In the genomic region with DNA sequence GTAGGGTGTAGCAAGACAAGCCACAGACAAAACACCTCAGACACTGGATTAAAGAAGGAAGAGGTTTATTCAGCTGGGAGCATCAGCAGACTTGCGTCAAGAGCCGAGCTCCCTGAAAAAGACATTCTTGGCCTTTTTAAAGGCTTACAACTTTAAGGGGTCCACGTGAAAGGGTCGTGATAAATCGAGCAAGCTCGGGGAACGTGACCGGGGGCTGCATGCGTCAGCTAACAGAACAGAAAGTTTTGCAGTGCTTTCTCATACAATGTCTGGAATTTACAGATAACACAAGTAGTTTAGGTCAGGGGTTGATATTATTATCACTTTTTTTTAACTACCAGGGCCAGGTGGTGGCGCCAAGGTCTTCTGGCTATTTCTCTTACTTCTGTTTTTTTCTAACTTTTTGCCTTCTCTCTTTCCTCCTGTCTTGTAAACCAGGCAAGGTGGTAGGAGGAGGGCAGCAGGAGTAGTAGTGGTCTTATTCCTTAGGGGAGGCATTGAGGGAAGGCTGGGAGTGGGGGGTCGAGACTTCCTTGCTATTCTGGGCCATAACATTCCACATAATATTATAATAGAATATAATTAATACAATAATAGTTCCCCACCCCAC, we compare ENCODE assay signal across 8 cellular contexts. TPM values are rescaled to one million over a fixed set of nuclear protein-coding genes. Genes with fewer than 3 reads are reported as not detected.
DNase-seq lines count a peak whose midpoint lies in the region; TF ChIP-seq lines count a peak whose summit lies in the region.
"Had no signal": no experiment of that assay in that cellular context is flagged by ENCODE, and none has a peak within 500 bp of the region (broad histone marks: within the 10 kb centered on the region; RNA-seq: fewer than 3 reads in every experiment).

No MANE protein-coding gene starts in this region.

- TF ChIP-seq CTCF in HFF-Myc (IDR thresholded peaks at IDR 0.05; ENCODE audit: low read depth, low read length, missing control alignments) (peak; percentile 22), fibroblast of the aortic adventitia (IDR thresholded peaks at IDR 0.05; ENCODE audit: insufficient read depth, low read length) (peak; percentile 23), smooth muscle cell (IDR thresholded peaks at IDR 0.05; ENCODE audit: borderline replicate concordance, insufficient read depth, poor library complexity, severe bottlenecking) (no peak), GM13976 (IDR thresholded peaks at IDR 0.05; ENCODE audit: borderline replicate concordance, control extremely low read depth, extremely low read depth, insufficient read depth, missing control alignments) (no peak)

- peak overlapping the region; percentile 36 for H3K27ac ChIP-seq in smooth muscle cell (ENCODE audit: low read depth)

- peaks cover 19% of the 10 kb centered on the region for H3K4me1 ChIP-seq in smooth muscle cell (ENCODE audit: low read depth)

- no peaks in the 10 kb centered on the region for H3K27me3 ChIP-seq in smooth muscle cell (ENCODE audit: low read depth)

- H3K4me3 ChIP-seq in HFF-Myc (replicated peaks; ENCODE audit: low read depth, low read length), result peak overlapping the region; percentile 46
- H3K4me3 ChIP-seq in fibroblast of the aortic adventitia (ENCODE audit: low read depth, low read length), result no peak overlapping the region
- H3K4me3 ChIP-seq in smooth muscle cell, result no peak overlapping the region

- no peaks in the 10 kb centered on the region for H3F3A ChIP-seq in smooth muscle cell (ENCODE audit: low read depth)

- no peak overlapping the region for H3K9ac ChIP-seq in smooth muscle cell (ENCODE audit: low read depth)

- WGBS in smooth muscle cell (ENCODE audit: low lambda C conversion rate), result 82% methylated on average over 11 of the region's 11 CpGs

- H3K9me3 ChIP-seq in smooth muscle cell (replicated peaks; ENCODE audit: low read depth), result no peaks in the 10 kb centered on the region

- DNase-seq in HFF-Myc (ENCODE audit: extremely low read depth, low read depth) (no peak), SK-MEL-5 (ENCODE audit: low read depth, low spot score) (peak; percentile 29), fibroblast of the aortic adventitia (ENCODE audit: low read depth) (peak; percentile 67), smooth muscle cell (lab: John Stamatoyannopoulos, UW; ENCODE audit: unreplicated experiment) (no peak), NCI-H2029 (lab: John Stamatoyannopoulos, UW) (no peak), NCI-H146 treated with DMSO at 0.1 percent for 48 hours (lab: John Stamatoyannopoulos, UW; ENCODE audit: unreplicated experiment) (no peak), GM13976 (ENCODE audit: low spot score) (no peak)

- H2AFZ ChIP-seq in smooth muscle cell (ENCODE audit: low read depth), result no peak overlapping the region

- no peaks in the 10 kb centered on the region for H4K20me1 ChIP-seq in smooth muscle cell (ENCODE audit: low read depth)

- in situ Hi-C loops in SK-MEL-5 (cut with HindIII; ENCODE audit: low pct_unique_long_range_greater_than_20kb, low sequenced_read_pairs) (no loop called here), GM13976 (cut with MboI; ENCODE audit: low sequenced_read_pairs, unreplicated experiment) (no loop called here)

- no peaks in the 10 kb centered on the region for H3K36me3 ChIP-seq in smooth muscle cell (ENCODE audit: low read depth)

- H3K79me2 ChIP-seq in smooth muscle cell (ENCODE audit: low read depth), result no peaks in the 10 kb centered on the region

- H3K4me2 ChIP-seq in smooth muscle cell, result peak overlapping the region; percentile 78

RNA-seq across cellular contexts. Expression of a gene that starts 0.6 kb away (rescaled TPM):
- 2.4 and 3.5 TPM in 2 replicates for total RNA-seq in SK-MEL-5 (2014; rRNA removed; shearing (Covaris generic))
- 6.5 and 7.2 TPM in 2 replicates for polyA plus RNA-seq in SK-MEL-5 (2015; cell fraction: cytosol; rRNA removed)
- 3.0 and 5.2 TPM in 2 replicates for polyA plus RNA-seq in SK-MEL-5 (2015; cell fraction: nucleus; rRNA removed)
- total RNA-seq in fibroblast of the aortic adventitia (ENCODE audit: low replicate concordance), result 12.5 and 20.8 TPM in 2 replicates
- total RNA-seq in smooth muscle cell, result 6.9 and 9.9 TPM in 2 replicates
- 8.8 and 9.1 TPM in 2 replicates for polyA plus RNA-seq in smooth muscle cell
- total RNA-seq: activated CD8-positive, alpha-beta memory T cell treated with anti-CD3 and anti-CD28 coated beads for 36 hours had no signal

RNA-seq across cellular contexts. Expression of a gene that starts 5.6 kb away (rescaled TPM):
- 9.1 TPM in 2 replicates for total RNA-seq in SK-MEL-5 (2014; rRNA removed; shearing (Covaris generic))
- polyA plus RNA-seq in SK-MEL-5 (2015; cell fraction: cytosol; rRNA removed), result 15.7 and 19.4 TPM in 2 replicates
- 30.4 and 32.2 TPM in 2 replicates for polyA plus RNA-seq in SK-MEL-5 (2015; cell fraction: nucleus; rRNA removed)
- total RNA-seq in fibroblast of the aortic adventitia (ENCODE audit: low replicate concordance) (7.4 and 17.2 TPM in 2 replicates), smooth muscle cell (17.5 and 18.3 TPM in 2 replicates)
- polyA plus RNA-seq in smooth muscle cell, result 25.1 and 33.4 TPM in 2 replicates

RNA-seq across cellular contexts. Expression of a gene that starts 21.0 kb away (rescaled TPM):
- total RNA-seq in SK-MEL-5 (2014; rRNA removed; shearing (Covaris generic)), result 91.2 and 92.4 TPM in 2 replicates
- polyA plus RNA-seq in SK-MEL-5 (2015; cell fraction: cytosol; rRNA removed), result 112 and 119 TPM in 2 replicates
- polyA plus RNA-seq in SK-MEL-5 (2015; cell fraction: nucleus; rRNA removed), result 45.3 and 51.4 TPM in 2 replicates
- total RNA-seq in fibroblast of the aortic adventitia (ENCODE audit: low replicate concordance) (56.8 and 66.1 TPM in 2 replicates), smooth muscle cell (115 and 165 TPM in 2 replicates)
- 302 and 314 TPM in 2 replicates for polyA plus RNA-seq in smooth muscle cell

RNA-seq across cellular contexts. Expression of a gene that starts 29.3 kb away (rescaled TPM):
- total RNA-seq in SK-MEL-5 (2014; rRNA removed; shearing (Covaris generic)), result 21.6 and 22.2 TPM in 2 replicates
- 33.6 and 35.4 TPM in 2 replicates for polyA plus RNA-seq in SK-MEL-5 (2015; cell fraction: cytosol; rRNA removed)
- 539 and 555 TPM in 2 replicates for polyA plus RNA-seq in SK-MEL-5 (2015; cell fraction: nucleus; rRNA removed)
- 75.1 and 76.0 TPM in 2 replicates for total RNA-seq in fibroblast of the aortic adventitia (ENCODE audit: low replicate concordance)
- total RNA-seq in smooth muscle cell, result 37.2 and 39.7 TPM in 2 replicates
- polyA plus RNA-seq in smooth muscle cell, result 59.0 and 76.4 TPM in 2 replicates

Comparison
In these comparisons a context has a peak if more than half of its experiments do, and no peak if none do; other contexts are left out.
1. DNase-seq: peak in SK-MEL-5 (single experiment) and fibroblast of the aortic adventitia (single experiment); none in HFF-Myc (single experiment), smooth muscle cell (single experiment), NCI-H2029 (single experiment), NCI-H146 treated with DMSO at 0.1 percent for 48 hours (single experiment) and GM13976 (single experiment).
2. CTCF ChIP-seq: peak in HFF-Myc (single experiment) and fibroblast of the aortic adventitia (single experiment); none in smooth muscle cell (single experiment) and GM13976 (single experiment).